In genomic region chr18:58928401-58928800, GRCh38 we compare ENCODE assay signal across 18 cellular contexts.
A peak's percentile ranks its signal among the peaks of the same experiment; 100 is the strongest.
DNase-seq lines count a peak whose midpoint lies in the region; ATAC-seq and TF ChIP-seq lines count a peak whose summit lies in the region.
"Had no signal": no experiment of that assay in that cellular context is flagged by ENCODE, and none has a peak within 500 bp of the region (broad histone marks: within the 10 kb centered on the region; RNA-seq: fewer than 3 reads in every experiment).

No MANE protein-coding gene starts in this region.

- 21 to 53% (median 38%) methylated on average over 4 of the region's 4 CpGs for WGBS in heart left ventricle, 4 donors
- 60% methylated on average over 4 of the region's 4 CpGs for WGBS in prostate gland

- H3K4me3 Mint-ChIP-seq in T-helper 17 cell: no peak overlapping the region
- H3K4me3 Mint-ChIP-seq: activated B cell treated with CpG ODN at 0.5 μM for 24 hours; CD4-positive, CD25-positive, alpha-beta regulatory T cell had no signal

- no peak overlapping the region for H3K4me3 ChIP-seq in heart left ventricle
- no peak overlapping the region for H3K4me3 ChIP-seq in prostate gland
- H3K4me3 ChIP-seq: A549, colonic mucosa had no signal

- H3K27ac Mint-ChIP-seq in T-helper 17 cell: peak overlapping the region; percentile 59
- H3K27ac Mint-ChIP-seq: activated B cell treated with CpG ODN at 0.5 μM for 24 hours; CD4-positive, CD25-positive, alpha-beta regulatory T cell had no signal

- no peaks in the 10 kb centered on the region for H3K36me3 Mint-ChIP-seq in T-helper 17 cell (ENCODE audit: low read depth)
- H3K36me3 Mint-ChIP-seq: CD4-positive, CD25-positive, alpha-beta regulatory T cell had no signal

- in situ Hi-C loops in G401 (cut with HindIII; ENCODE audit: low sequenced_read_pairs): no loop called here

- TF ChIP-seq CTCF in heart left ventricle (IDR thresholded peaks at IDR 0.05) (no peak), prostate gland (IDR thresholded peaks at IDR 0.05) (no peak), GM10266 (IDR thresholded peaks at IDR 0.05; ENCODE audit: control insufficient read depth, insufficient read depth, low read depth, missing control alignments) (no peak)

- TF ChIP-seq POLR2A in heart left ventricle (IDR thresholded peaks at IDR 0.05) (no peak), prostate gland (IDR thresholded peaks at IDR 0.05) (no peak)

- no peaks in the 10 kb centered on the region for H3K4me1 Mint-ChIP-seq in T-helper 17 cell
- H3K4me1 Mint-ChIP-seq: CD4-positive, CD25-positive, alpha-beta regulatory T cell had no signal

- H3K36me3 ChIP-seq in heart left ventricle: peaks cover 0 to 35% (median 0%) of the 10 kb centered on the region in 9 donors
- H3K36me3 ChIP-seq in prostate gland: no peaks in the 10 kb centered on the region
- H3K36me3 ChIP-seq: colonic mucosa had no signal

- peak overlapping the region; percentile 12 to 77 (median 60) for H3K27ac ChIP-seq in heart left ventricle
- H3K27ac ChIP-seq in prostate gland: peak overlapping the region; percentile 48 to 66
- H3K27ac ChIP-seq: colonic mucosa, epithelial cell of prostate had no signal

- no peaks in the 10 kb centered on the region for H3K9me3 ChIP-seq in T-helper 17 cell (ENCODE audit: control insufficient read depth, low read length, poor library complexity, severe bottlenecking)
- H3K9me3 ChIP-seq in heart left ventricle: peaks cover 0 to 21% (median 6%) of the 10 kb centered on the region in 12 donors
- H3K9me3 ChIP-seq in prostate gland: no peaks in the 10 kb centered on the region
- H3K9me3 ChIP-seq: colonic mucosa had no signal

- intact Hi-C loops in heart left ventricle (cut with DNase I): loop anchor here in 2 of 10 donors (5.0 to 10.0 kb wide), 2 partner anchors 66 to 134 kb away; partner anchors contain the start of gene ZNF532 (in 1 of the 2)
- intact Hi-C loops in prostate gland (cut with DNase I): no loop called here

- H3K27me3 ChIP-seq in heart left ventricle (no peaks in the 10 kb centered on the region), prostate gland (replicated peaks; ENCODE audit: insufficient read depth) (no peaks in the 10 kb centered on the region)
- H3K27me3 ChIP-seq: colonic mucosa had no signal

- H3K27me3 Mint-ChIP-seq in T-helper 17 cell: peaks cover 30% of the 10 kb centered on the region
- H3K27me3 Mint-ChIP-seq: activated B cell treated with CpG ODN at 0.5 μM for 24 hours had no signal

- H3K4me1 ChIP-seq in heart left ventricle (peaks cover 5 to 37% (median 28%) of the 10 kb centered on the region in 12 donors), prostate gland (replicated peaks) (no peaks in the 10 kb centered on the region)
- H3K4me1 ChIP-seq: colonic mucosa had no signal

- DNase-seq in G401 (ENCODE audit: low spot score) (peak; percentile 70), T-helper 17 cell (no peak), heart left ventricle (no peak), prostate gland (ENCODE audit: low spot score) (no peak), CD1c-positive myeloid dendritic cell (ENCODE audit: extremely low spot score) (no peak), GM10266 (ENCODE audit: extremely low spot score) (no peak), NCI-H510A (lab: John Stamatoyannopoulos, UW) (no peak)
- DNase-seq: activated B cell treated with CpG ODN at 0.5 μM for 24 hours; activated effector memory CD4-positive, alpha-beta T cell treated with Interleukin-2 at 50 U/mL for 16 hours; CD4-positive, CD25-positive, alpha-beta regulatory T cell; colonic mucosa; islet precursor cell; NCI-H1105 treated with DMSO at 0.1 percent for 48 hours; occipital lobe; T-helper 1 cell had no signal

- no peak for ATAC-seq in T-helper 17 cell
- ATAC-seq in heart left ventricle: peak in 3 of 4 donors; percentile 43 to 53 (median 46)
- ATAC-seq in HG03520 (IDR thresholded peaks at IDR 0.05; ENCODE audit: unreplicated experiment): no peak

Comparison
In these comparisons a context has a peak if more than half of its experiments do, and no peak if none do; other contexts are left out.
1. ATAC-seq: peak in heart left ventricle (3 of 4); none in T-helper 17 cell (single experiment) and HG03520 (single experiment).